ENCODE assay signal across 23 cellular contexts in genomic region chr7:52961084-52961483, GRCh38.
"Had no signal": no experiment of that assay in that cellular context is flagged by ENCODE, and none has a peak within 500 bp of the region (broad histone marks: within the 10 kb centered on the region; RNA-seq: fewer than 3 reads in every experiment).

No MANE protein-coding gene starts in this region.

- H3K4me2 ChIP-seq: neural progenitor cell had no signal

- DNase-seq: colonic mucosa; dermis blood vessel endothelial cell; erythroblast; foreskin melanocyte; head of caudate nucleus; hypothalamus; kidney glomerular epithelial cell; lower lobe of right lung; natural killer cell; nucleus accumbens; ovary; stimulated activated naive CD4-positive, alpha-beta T cell; stomach; substantia nigra; thyroid gland; upper lobe of left lung; uterus had no signal

- H3K4me3 ChIP-seq: colonic mucosa, lower lobe of right lung, neural progenitor cell, ovary, skin epidermis, stomach, thyroid gland, upper lobe of left lung, uterus had no signal

- H3K27me3 Mint-ChIP-seq: memory B cell had no signal

- H2AFZ ChIP-seq: neural progenitor cell had no signal

- H3K9me3 ChIP-seq: colonic mucosa, lower lobe of right lung, ovary, thyroid gland, upper lobe of left lung, uterus had no signal

- H3K36me3 ChIP-seq: colonic mucosa, lower lobe of right lung, neural progenitor cell, ovary, stomach, thyroid gland, upper lobe of left lung, uterus had no signal

- ATAC-seq: left lobe of liver, lower lobe of right lung, natural killer cell, sciatic nerve had no signal

- H3K27ac Mint-ChIP-seq: memory B cell, natural killer cell, neural progenitor cell had no signal

- H3K27me3 ChIP-seq: colonic mucosa, neural progenitor cell, ovary, stomach, thyroid gland, upper lobe of left lung, uterus had no signal

- H3K36me3 Mint-ChIP-seq: memory B cell, natural killer cell, neural progenitor cell had no signal

- H3K4me1 ChIP-seq: colonic mucosa, lower lobe of right lung, stomach, upper lobe of left lung, uterus had no signal

- H3K27ac ChIP-seq: colonic mucosa, lower lobe of right lung, neural progenitor cell, ovary, skin epidermis, stomach, thyroid gland, upper lobe of left lung, uterus had no signal

- H3K4me3 Mint-ChIP-seq: memory B cell, natural killer cell, neural progenitor cell had no signal

- H3K9ac ChIP-seq: neural progenitor cell had no signal

- H3K4me1 Mint-ChIP-seq: memory B cell, natural killer cell had no signal

- FAIRE-seq: islet of Langerhans had no signal
